In genomic region chr17:28404812-28405570, GRCh38 we compare ENCODE assay signal across 6 cellular contexts. TPM values are rescaled to one million over a fixed set of nuclear protein-coding genes. Genes with fewer than 3 reads are reported as not detected.
DNase-seq lines count a peak whose midpoint lies in the region; ATAC-seq, FAIRE-seq and TF ChIP-seq lines count a peak whose summit lies in the region.

No MANE protein-coding gene starts in this region.

- peaks cover 9% of the 10 kb centered on the region for H3K4me1 ChIP-seq in osteoblast (ENCODE audit: insufficient read depth, low read length)

- peaks cover 4% of the 10 kb centered on the region; the same call in 1 of the 2 replicates for H3K36me3 Mint-ChIP-seq in HFFc6 (ENCODE audit: low read depth)

- no peaks in the 10 kb centered on the region for H4K20me1 ChIP-seq in osteoblast (ENCODE audit: insufficient read depth, low read length)

- peak overlapping the region; percentile 83 for H3K4me2 ChIP-seq in osteoblast (ENCODE audit: insufficient read depth, low read length)

- no peaks in the 10 kb centered on the region for H3K27me3 ChIP-seq in bronchial epithelial cell (ENCODE audit: control insufficient read depth, insufficient read depth, low read length)
- no peaks in the 10 kb centered on the region for H3K27me3 ChIP-seq in osteoblast (ENCODE audit: insufficient read depth, low read length)

- no peak overlapping the region for H3K27ac Mint-ChIP-seq in HFFc6

- peak overlapping the region; percentile 81 for H2AFZ ChIP-seq in osteoblast (ENCODE audit: low read length)

- H3K4me1 Mint-ChIP-seq in HFFc6 (ENCODE audit: low read depth), result no peaks in the 10 kb centered on the region

- no peak for DNase-seq in HFFc6
- no peak for DNase-seq in bronchial epithelial cell (ENCODE audit: low read depth)
- DNase-seq in osteoblast (ENCODE audit: insufficient read length, low spot score, missing footprints), result peak; percentile 90
- no peak for DNase-seq in D721Med (ENCODE audit: insufficient read length, low spot score)
- DNase-seq in LoVo (ENCODE audit: low spot score), result no peak

- H3K9me3 ChIP-seq in osteoblast (ENCODE audit: low read depth, low read length), result no peaks in the 10 kb centered on the region

- H3K36me3 ChIP-seq in bronchial epithelial cell (ENCODE audit: control insufficient read depth, insufficient read depth, low read length) (peaks cover 3% of the 10 kb centered on the region), osteoblast (ENCODE audit: insufficient read depth, low read length) (peaks cover 24% of the 10 kb centered on the region)

- FAIRE-seq in bronchial epithelial cell (lab: Jason Lieb, UNC), result no peak
- FAIRE-seq in D721Med (lab: Jason Lieb, UNC), result no peak

- H3K4me3 ChIP-seq in bronchial epithelial cell (ENCODE audit: low read depth, low read length) (peak overlapping the region; percentile 55), osteoblast (ENCODE audit: insufficient read depth, low read length) (peak overlapping the region; percentile 89)

- no peaks in the 10 kb centered on the region for H3K9me3 Mint-ChIP-seq in HFFc6

- H3K27ac ChIP-seq in osteoblast (ENCODE audit: low read depth, low read length), result no peak overlapping the region

- peaks cover 25% of the 10 kb centered on the region for H3K27me3 Mint-ChIP-seq in HFFc6 (ENCODE audit: insufficient read depth)

- TF ChIP-seq CTCF in HFFc6 (IDR thresholded peaks at IDR 0.05), result no peak
- no peak for TF ChIP-seq CTCF in bronchial epithelial cell (IDR thresholded peaks at IDR 0.05; ENCODE audit: insufficient read depth, low read length, severe bottlenecking)
- no peak for TF ChIP-seq CTCF in osteoblast (IDR thresholded peaks at IDR 0.05; ENCODE audit: extremely low read depth, low read depth, low read length)
- no peak for TF ChIP-seq CTCF in D721Med (IDR thresholded peaks at IDR 0.05; ENCODE audit: insufficient read depth, missing control alignments)

- no peaks in the 10 kb centered on the region for H3K79me2 ChIP-seq in osteoblast (ENCODE audit: insufficient read depth, low read length)

- no peak for ATAC-seq in esophagus mucosa

- H3K4me3 Mint-ChIP-seq in HFFc6, result peak overlapping the region; percentile 86

RNA-seq across cellular contexts. Expression of gene SLC46A1, which starts 1.0 kb away (rescaled TPM):
- total RNA-seq in HFFc6 (2021; fragmentation: NEBNext Ultra II Directional; extraction: Animal tissue kit (Norgen Biotek cat#: 25700)), result 1 to 10 TPM; 4.3 to 6.7 (median 6.4) TPM
- total RNA-seq in bronchial epithelial cell, result 1.9 and 5.0 TPM in 2 replicates
- total RNA-seq in osteoblast, result 6.8 and 8.0 TPM in 2 replicates
- 1.7 TPM for total RNA-seq in esophagus mucosa

RNA-seq across cellular contexts. Expression of gene SARM1, which starts 33.5 kb away (rescaled TPM):
- total RNA-seq in HFFc6 (2021; fragmentation: NEBNext Ultra II Directional; extraction: Animal tissue kit (Norgen Biotek cat#: 25700)), result 10 to 100 TPM; 15.1 to 18.9 (median 16.8) TPM
- total RNA-seq in bronchial epithelial cell (0.26 and 0.53 TPM in 2 replicates), osteoblast (5.8 and 5.9 TPM in 2 replicates), esophagus mucosa (1.6 TPM)

RNA-seq across cellular contexts. Expression of gene VTN, which starts 34.9 kb away (rescaled TPM):
- under 1 TPM; 0.36 to 0.76 (median 0.60) TPM for total RNA-seq in HFFc6 (2021; fragmentation: NEBNext Ultra II Directional; extraction: Animal tissue kit (Norgen Biotek cat#: 25700))
- total RNA-seq in bronchial epithelial cell, result under 0.01 TPM in 2 replicates
- total RNA-seq in osteoblast, result under 0.01 TPM in 1 of 2 replicates, not detected in the other
- total RNA-seq in esophagus mucosa, result 0.60 TPM

RNA-seq across cellular contexts. Expression of gene SEBOX, which starts 40.0 kb away (rescaled TPM):
- total RNA-seq in HFFc6 (2021; fragmentation: NEBNext Ultra II Directional; extraction: Animal tissue kit (Norgen Biotek cat#: 25700)), result not detected
- total RNA-seq in bronchial epithelial cell (not detected in 2 replicates), osteoblast (not detected in 2 replicates), esophagus mucosa (not detected)

RNA-seq across cellular contexts. Expression of gene POLDIP2, which starts 47.7 kb away (rescaled TPM):
- 100 to 1,000 TPM; 104 to 118 (median 106) TPM for total RNA-seq in HFFc6 (2021; fragmentation: NEBNext Ultra II Directional; extraction: Animal tissue kit (Norgen Biotek cat#: 25700))
- total RNA-seq in bronchial epithelial cell (59.8 and 67.5 TPM in 2 replicates), osteoblast (82.9 and 84.6 TPM in 2 replicates), esophagus mucosa (81.1 TPM)
